ENCODE assay signal across 8 cellular contexts in the genomic region with DNA sequence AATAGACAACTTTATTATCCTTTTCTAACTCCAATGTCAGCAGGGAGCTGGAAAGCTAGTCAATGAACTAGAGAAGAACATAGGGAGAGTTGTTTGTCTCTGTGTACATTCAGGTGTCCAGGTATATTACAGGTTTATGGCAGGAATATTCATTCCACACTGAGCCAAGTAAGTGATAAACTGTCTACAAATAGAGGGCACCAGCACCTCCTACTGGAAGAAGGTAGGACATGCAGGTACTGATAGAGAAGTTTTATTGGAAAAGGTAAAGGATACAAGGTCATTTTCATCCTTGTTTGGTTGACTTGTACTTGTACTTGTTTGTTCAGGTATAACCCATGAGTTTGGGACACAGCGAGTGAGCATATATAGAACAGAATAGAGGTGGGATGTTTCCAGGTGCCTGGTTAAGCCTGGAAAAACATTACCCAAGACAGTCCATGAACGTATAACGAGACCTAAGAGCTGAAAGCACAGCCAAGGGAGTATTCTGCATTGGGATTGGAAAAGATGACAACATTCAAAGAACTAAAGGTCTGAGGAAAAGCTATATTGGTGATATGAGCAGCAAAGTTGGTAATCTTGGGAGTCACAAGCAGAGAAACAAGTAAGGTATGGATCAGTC.
DNase-seq lines count a peak whose midpoint lies in the region; ATAC-seq and TF ChIP-seq lines count a peak whose summit lies in the region.

No MANE protein-coding gene starts in this region.

- H3K27me3 ChIP-seq in BE2C: no peaks in the 10 kb centered on the region
- no peaks in the 10 kb centered on the region for H3K27me3 ChIP-seq in PC-3 (ENCODE audit: low read length)
- no peaks in the 10 kb centered on the region for H3K27me3 ChIP-seq in thoracic aorta (replicated peaks; ENCODE audit: insufficient read depth)

- no peak overlapping the region for H3K27ac ChIP-seq in PC-3 (ENCODE audit: low read length)
- H3K27ac ChIP-seq in thoracic aorta: no peak overlapping the region

- no peaks in the 10 kb centered on the region; the same call in 1 of the 2 replicates for H3K4me1 ChIP-seq in BE2C
- H3K4me1 ChIP-seq in PC-3 (ENCODE audit: insufficient read depth, low read length): 0 out of 2 replicates have a peak, but pooled peaks cover 3% of the 10 kb centered on the region
- peaks cover 0 to 17% of the 10 kb centered on the region in 2 donors for H3K4me1 ChIP-seq in thoracic aorta (ENCODE audit: control insufficient read depth in 1 of 2, low read depth in 2 of 2)

- intact Hi-C loops in PC-3 (cut with micrococcal nuclease): loop anchor here (1.0 to 5.0 kb wide), 2 partner anchors 51 to 202 kb away; no protein-coding TSS in a partner anchor

- peak; percentile 36 for DNase-seq in BE2C
- peak; percentile 71 for DNase-seq in PC-3
- peak; percentile 59 for DNase-seq in fibroblast of mammary gland (ENCODE audit: low read depth)
- DNase-seq in thoracic aorta (ENCODE audit: low spot score): no peak
- no peak for DNase-seq in NCI-H2029 (lab: John Stamatoyannopoulos, UW)

- no peak overlapping the region for H3K4me3 ChIP-seq in BE2C (ENCODE audit: low read depth, low read length)
- H3K4me3 ChIP-seq in GM12875 (ENCODE audit: low read depth, low read length): no peak overlapping the region
- H3K4me3 ChIP-seq in PC-3 (ENCODE audit: low read length): no peak overlapping the region
- no peak overlapping the region for H3K4me3 ChIP-seq in fibroblast of mammary gland (ENCODE audit: control insufficient read depth, low read depth, low read length)
- H3K4me3 ChIP-seq in thoracic aorta: no peak overlapping the region

- H3K79me2 ChIP-seq in PC-3 (ENCODE audit: low read length): no peaks in the 10 kb centered on the region

- TF ChIP-seq CTCF in BE2C (IDR thresholded peaks at IDR 0.05; ENCODE audit: low read depth, low read length) (peak; percentile 84), GM12875 (IDR thresholded peaks at IDR 0.05; ENCODE audit: borderline replicate concordance, insufficient read depth, low read depth, low read length) (peak; percentile 61; the same call in 1 of the 2 replicates), PC-3 (conservative IDR thresholded peaks at IDR 0.05; ENCODE audit: low read depth, low read length) (peak; percentile 85), fibroblast of mammary gland (conservative IDR thresholded peaks at IDR 0.05; ENCODE audit: control insufficient read depth, insufficient read depth, low read depth, low read length) (peak; percentile 94), thoracic aorta (IDR thresholded peaks at IDR 0.05) (peak; percentile 49)

- ATAC-seq in PC-3 (peak; percentile 37; the same call in 1 of the 2 replicates), thoracic aorta (ENCODE audit: insufficient number of reproducible peaks, low FRiP score, low read depth) (no peak), GM19035 (IDR thresholded peaks at IDR 0.05; ENCODE audit: unreplicated experiment) (no peak)
- ATAC-seq in activated CD4-positive, CD25-positive, alpha-beta regulatory T cell treated with anti-CD3 and anti-CD28 coated beads, Interleukin-2, amount 50 U/mL, for 24 hours: no peak

- H3K9me3 ChIP-seq in BE2C (no peaks in the 10 kb centered on the region), PC-3 (ENCODE audit: low read length) (no peaks in the 10 kb centered on the region), thoracic aorta (no peaks in the 10 kb centered on the region)

- no peak overlapping the region for H3K4me2 ChIP-seq in PC-3 (ENCODE audit: low read length)

- no peak overlapping the region for H3K9ac ChIP-seq in PC-3 (ENCODE audit: low read length)

- H3K36me3 ChIP-seq in BE2C: no peaks in the 10 kb centered on the region
- no peaks in the 10 kb centered on the region for H3K36me3 ChIP-seq in PC-3 (ENCODE audit: low read depth, low read length)
- no peaks in the 10 kb centered on the region for H3K36me3 ChIP-seq in thoracic aorta

- no peak overlapping the region for H2AFZ ChIP-seq in PC-3 (ENCODE audit: low read length)

- POLR2A ChIA-PET in PC-3 (lab: Charles Lee; ENCODE audit: unreplicated experiment): no interaction called here

- BruUV-seq in PC-3 (replicated peaks; lab: Mats Ljungman, UMichigan): no TSS peak

- H4K20me1 ChIP-seq in PC-3 (ENCODE audit: low read length): no peaks in the 10 kb centered on the region

- no peaks in the 10 kb centered on the region for H3K9me2 ChIP-seq in PC-3 (replicated peaks; ENCODE audit: low read length)

- no peaks in the 10 kb centered on the region for H3F3A ChIP-seq in PC-3 (ENCODE audit: low read length, unreplicated experiment)

- CTCF ChIA-PET in PC-3 (lab: Charles Lee): interaction anchor here (0.6 to 0.9 kb wide), 4 partner anchors 50 to 141 kb away, joined by 4 to 9 read pairs (median 6); no protein-coding TSS in a partner anchor

Comparison
In these comparisons a context has a peak if more than half of its experiments do, and no peak if none do; other contexts are left out.
1. DNase-seq: peak in BE2C (single experiment), PC-3 (single experiment) and fibroblast of mammary gland (single experiment); none in thoracic aorta (single experiment) and NCI-H2029 (single experiment).
2. Peak in every context shown above with its lines, with median percentiles within 50 percentile points of each other: CTCF ChIP-seq.